8 cellular contexts compared by ENCODE assay signal in the genomic region with DNA sequence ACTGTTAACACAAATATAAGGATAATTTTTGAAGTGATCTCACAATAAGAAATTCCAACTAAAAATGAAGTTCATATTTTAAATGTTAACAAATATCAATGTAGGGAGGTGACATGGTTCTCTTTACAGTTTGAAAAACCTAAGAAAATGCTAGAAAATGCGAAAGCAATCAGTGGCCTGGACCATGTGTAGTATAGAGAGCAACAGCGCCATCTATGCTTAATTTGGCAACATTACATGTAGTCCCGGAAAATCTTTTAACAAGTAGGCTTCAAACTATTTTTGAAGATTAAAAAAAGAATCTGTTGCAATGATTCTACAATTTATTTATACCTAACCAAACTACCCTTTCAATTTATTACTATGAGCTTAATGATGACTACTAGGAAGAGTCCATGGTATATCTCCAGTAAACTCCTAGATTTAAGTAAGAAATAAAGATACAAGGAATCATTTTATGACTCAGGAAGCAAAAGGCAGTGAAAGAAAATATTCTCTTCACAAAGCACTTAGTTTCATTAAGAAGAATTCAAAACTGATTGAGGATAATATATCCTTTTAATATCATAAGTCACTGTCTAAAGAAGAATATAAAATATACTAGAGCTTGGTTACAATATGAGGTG. TPM values are rescaled to one million over a fixed set of nuclear protein-coding genes. Genes with fewer than 3 reads are reported as not detected.
DNase-seq lines count a peak whose midpoint lies in the region; ATAC-seq and TF ChIP-seq lines count a peak whose summit lies in the region.

No MANE protein-coding gene starts in this region.

- no peaks in the 10 kb centered on the region for H3K9me3 ChIP-seq in stomach

- intact Hi-C loops in stomach (cut with DNase I; ENCODE audit: low total_unique reads) = no loop called here

- peak overlapping the region in 3 of 5 experiments; percentile 32 to 58 (median 35) for H3K27ac Mint-ChIP-seq in brain

- TF ChIP-seq POLR2A in stomach (IDR thresholded peaks at IDR 0.05) = no peak

- H3K27me3 ChIP-seq in stomach = no peaks in the 10 kb centered on the region

- TF ChIP-seq CTCF in GM20000 (IDR thresholded peaks at IDR 0.05; ENCODE audit: extremely low read depth, missing control alignments) = peak; percentile 46
- TF ChIP-seq CTCF in brain (conservative IDR thresholded peaks at IDR 0.05) = peak; percentile 81 to 82
- peak in 5 of 7 experiments; percentile 57 to 83 (median 69) for TF ChIP-seq CTCF in stomach (IDR thresholded peaks at IDR 0.05)

- H3K4me1 ChIP-seq in stomach = peaks cover 0 to 12% (median 5%) of the 10 kb centered on the region in 4 donors

- no peak for TF ChIP-seq EP300 in stomach (IDR thresholded peaks at IDR 0.05)

- WGBS in stomach, 5 donors = 1 to 7% (median 5%) methylated on average over 3 of the region's 3 CpGs

- peak; percentile 79 for DNase-seq in Ammon's horn (ENCODE audit: low spot score)
- peak; percentile 51 for DNase-seq in GM20000 (ENCODE audit: low spot score)
- peak; percentile 85 to 90 for DNase-seq in NCI-H526 (lab: John Stamatoyannopoulos, UW)
- DNase-seq in iPS-NIHi7 (ENCODE audit: extremely low spot score) = peak; percentile 38
- DNase-seq in stomach = no peak
- no peak for DNase-seq in GDM1 (lab: John Stamatoyannopoulos, UW)

- peaks cover 24 to 89% (median 74%) of the 10 kb centered on the region in 4 donors for H3K36me3 ChIP-seq in stomach

- no peak overlapping the region for H3K4me3 ChIP-seq in stomach

- no peak for ATAC-seq in HG03432 (IDR thresholded peaks at IDR 0.05; ENCODE audit: unreplicated experiment)

- H3K4me1 Mint-ChIP-seq in brain = peaks cover 30% of the 10 kb centered on the region

- H3K36me3 Mint-ChIP-seq in brain = peaks cover 70% of the 10 kb centered on the region

- no peak overlapping the region for H3K4me3 Mint-ChIP-seq in brain

- peak overlapping the region in 1 of 5 donors; percentile 70 for H3K27ac ChIP-seq in stomach

- H3K9me3 Mint-ChIP-seq in brain = peaks cover 0 to 2% (median 0%) of the 10 kb centered on the region in 5 experiments

- no peaks in the 10 kb centered on the region for H3K27me3 Mint-ChIP-seq in brain

RNA-seq across cellular contexts. Expression of gene NDUFA10, which starts 33.3 kb away (rescaled TPM):
- polyA plus RNA-seq in brain (ENCODE audit: insufficient read depth, low read depth, low replicate concordance) (84.3 TPM), stomach (10 to 100 TPM; 72.8 to 91.2 (median 73.3) TPM)
- 100 to 1,000 TPM in 3 of 5 donors, 10 to 100 TPM in 2; 54.7 to 259 (median 105) TPM for total RNA-seq in stomach

RNA-seq across cellular contexts. Expression of gene OR6B2, which starts 38.4 kb away (rescaled TPM):
- polyA plus RNA-seq in brain (ENCODE audit: insufficient read depth, low read depth, low replicate concordance) (not detected), stomach (not detected)
- total RNA-seq in stomach = not detected

Comparison
In these comparisons a context has a peak if more than half of its experiments do, and no peak if none do; other contexts are left out.
1. DNase-seq: peak in Ammon's horn (single experiment), GM20000 (single experiment), NCI-H526 (2 of 2) and iPS-NIHi7 (single experiment); none in stomach (single experiment) and GDM1 (single experiment).
2. Peak in every context shown above with its lines, with median percentiles within 50 percentile points of each other: CTCF ChIP-seq.